Comparison of ENCODE assay signal across 19 cellular contexts in genomic region chr6:129785756-129786135, GRCh38.
"Had no signal": no experiment of that assay in that cellular context is flagged by ENCODE, and none has a peak within 500 bp of the region (broad histone marks: within the 10 kb centered on the region; RNA-seq: fewer than 3 reads in every experiment).

No MANE protein-coding gene starts in this region.

- H3K4me1 Mint-ChIP-seq: stimulated activated naive CD8-positive, alpha-beta T cell treated with anti-CD3 and anti-CD28 coated beads, Interleukin-15, amount 100 ng/mL, for 72 hours had no signal

- H3K27me3 Mint-ChIP-seq: activated naive CD8-positive, alpha-beta T cell had no signal

- H3K27ac Mint-ChIP-seq: activated naive CD8-positive, alpha-beta T cell; endodermal cell; natural killer cell treated with Interleukin-12 subunit alpha and Interleukin-12 subunit beta and Interleukin-15 and Interleukin-18, amount 100 ng/mL, for 72 hours; stimulated activated naive CD8-positive, alpha-beta T cell treated with anti-CD3 and anti-CD28 coated beads, Interleukin-15, amount 100 ng/mL, for 72 hours had no signal

- DNase-seq: activated CD4-positive, alpha-beta T cell treated with anti-CD3 and anti-CD28 coated beads for 1 hour; body of pancreas; dorsolateral prefrontal cortex; endodermal cell; foreskin melanocyte; lower lobe of right lung; occipital lobe; posterior cingulate gyrus; stimulated activated naive CD8-positive, alpha-beta T cell treated with anti-CD3 and anti-CD28 coated beads, Interleukin-15, amount 100 ng/mL, for 72 hours; T-helper 2 cell; transverse colon; uterus; WERI-Rb-1 had no signal

- H3K4me3 Mint-ChIP-seq: activated naive CD8-positive, alpha-beta T cell; endodermal cell; natural killer cell treated with Interleukin-12 subunit alpha and Interleukin-12 subunit beta and Interleukin-15 and Interleukin-18, amount 100 ng/mL, for 72 hours; stimulated activated naive CD8-positive, alpha-beta T cell treated with anti-CD3 and anti-CD28 coated beads, Interleukin-15, amount 100 ng/mL, for 72 hours had no signal

- ATAC-seq: body of pancreas; lower lobe of right lung; natural killer cell treated with Interleukin-12 subunit alpha and Interleukin-12 subunit beta and Interleukin-15 and Interleukin-18, amount 100 ng/mL, for 72 hours; stimulated activated naive CD8-positive, alpha-beta T cell treated with anti-CD3 and anti-CD28 coated beads, Interleukin-15, amount 100 ng/mL, for 72 hours had no signal

- H3K27ac ChIP-seq: body of pancreas, dorsolateral prefrontal cortex, epithelial cell of prostate, lower lobe of right lung, right atrium auricular region, skin epidermis, suprapubic skin, transverse colon, uterus, WERI-Rb-1 had no signal

- H3K4me3 ChIP-seq: body of pancreas, dorsolateral prefrontal cortex, lower lobe of right lung, right atrium auricular region, skin epidermis, suprapubic skin, transverse colon, uterus had no signal

- H3K9me3 ChIP-seq: body of pancreas, lower lobe of right lung, right atrium auricular region, suprapubic skin, transverse colon, uterus had no signal

- H3K36me3 ChIP-seq: lower lobe of right lung, right atrium auricular region, suprapubic skin, transverse colon, uterus, WERI-Rb-1 had no signal

- H3K9me3 Mint-ChIP-seq: endodermal cell; natural killer cell treated with Interleukin-12 subunit alpha and Interleukin-12 subunit beta and Interleukin-15 and Interleukin-18, amount 100 ng/mL, for 72 hours; stimulated activated naive CD8-positive, alpha-beta T cell treated with anti-CD3 and anti-CD28 coated beads, Interleukin-15, amount 100 ng/mL, for 72 hours had no signal

- H3K27me3 ChIP-seq: body of pancreas, dorsolateral prefrontal cortex, right atrium auricular region, suprapubic skin, transverse colon, uterus had no signal

- H3K36me3 Mint-ChIP-seq: natural killer cell treated with Interleukin-12 subunit alpha and Interleukin-12 subunit beta and Interleukin-15 and Interleukin-18, amount 100 ng/mL, for 72 hours had no signal

- H3K4me1 ChIP-seq: body of pancreas, lower lobe of right lung, right atrium auricular region, suprapubic skin, transverse colon, uterus had no signal
